Comparison of ENCODE assay signal across 9 cellular contexts in the genomic region with DNA sequence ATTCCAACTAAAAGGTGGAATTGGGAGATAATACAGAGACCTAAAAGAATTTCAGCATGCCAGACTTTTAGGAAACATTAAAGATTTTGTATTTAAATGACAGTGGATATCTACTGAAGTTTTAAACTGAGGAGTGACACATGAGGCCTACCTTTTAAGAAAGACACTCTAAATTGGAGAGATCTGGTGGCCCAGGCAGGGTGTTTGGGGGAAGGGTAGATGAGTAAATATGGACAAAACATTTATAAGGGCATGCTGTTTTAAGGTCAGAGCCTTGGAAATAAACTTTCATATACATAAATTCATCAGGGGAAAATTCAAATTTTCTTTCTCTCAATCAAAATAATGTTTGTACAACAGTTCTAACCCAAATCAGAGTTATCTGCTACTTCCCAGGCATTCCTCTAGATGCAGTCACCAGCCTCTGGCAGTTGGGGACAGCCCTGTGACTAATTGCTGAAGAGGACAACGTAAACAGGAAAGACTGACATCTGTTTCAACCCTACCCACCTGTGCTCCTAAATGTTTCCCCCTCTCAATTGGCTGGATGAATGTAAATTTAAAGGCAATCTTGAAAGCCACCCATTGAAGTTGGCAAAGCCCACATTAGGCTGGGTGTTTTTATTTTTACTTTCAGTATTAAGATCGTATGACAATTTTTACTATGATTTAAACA.
DNase-seq lines count a peak whose midpoint lies in the region; ATAC-seq and TF ChIP-seq lines count a peak whose summit lies in the region.
"Had no signal": no experiment of that assay in that cellular context is flagged by ENCODE, and none has a peak within 500 bp of the region (broad histone marks: within the 10 kb centered on the region; RNA-seq: fewer than 3 reads in every experiment).

No MANE protein-coding gene starts in this region.

- CTCF ChIA-PET in Caco-2 (lab: Charles Lee), result no interaction called here

- H3K36me3 ChIP-seq in DND-41 (ENCODE audit: insufficient read depth, low read length), result no peaks in the 10 kb centered on the region
- H3K36me3 ChIP-seq in Loucy (ENCODE audit: insufficient read depth, low read length), result no peaks in the 10 kb centered on the region
- no peaks in the 10 kb centered on the region for H3K36me3 ChIP-seq in Caco-2 (ENCODE audit: control insufficient read depth, insufficient read depth, low read length)

- H3K36me3 Mint-ChIP-seq in Caco-2 (ENCODE audit: insufficient read depth, unreplicated experiment), result no peaks in the 10 kb centered on the region

- peak; percentile 92 for ATAC-seq in DND-41 (ENCODE audit: insufficient read depth, low read depth)
- peak; percentile 87 for ATAC-seq in GM21619 (IDR thresholded peaks at IDR 0.05; ENCODE audit: unreplicated experiment)
- ATAC-seq: HCT116 had no signal

- H3F3A ChIP-seq in Loucy (ENCODE audit: low read depth), result no peaks in the 10 kb centered on the region

- H2AFZ ChIP-seq in DND-41 (ENCODE audit: low read depth, low read length), result peak overlapping the region; percentile 25; the same call in 1 of the 2 replicates
- peak overlapping the region; percentile 29 for H2AFZ ChIP-seq in Loucy (ENCODE audit: low read length)

- H3K9me3 ChIP-seq in DND-41 (ENCODE audit: insufficient read depth, low read length, severe bottlenecking) (no peaks in the 10 kb centered on the region), Loucy (ENCODE audit: insufficient read depth, low read depth, low read length) (no peaks in the 10 kb centered on the region), Caco-2 (no peaks in the 10 kb centered on the region)

- intact Hi-C loops in Caco-2 (cut with micrococcal nuclease; ENCODE audit: unreplicated experiment), result no loop called here

- no peaks in the 10 kb centered on the region for H3K4me1 Mint-ChIP-seq in Caco-2 (ENCODE audit: low read depth, unreplicated experiment)

- H3K4me1 ChIP-seq in DND-41 (ENCODE audit: insufficient read depth, low read length) (peaks cover 9% of the 10 kb centered on the region; the same call in 1 of the 2 replicates), Loucy (ENCODE audit: insufficient read depth, low read length, poor library complexity, severe bottlenecking) (no peaks in the 10 kb centered on the region), Caco-2 (no peaks in the 10 kb centered on the region)

- no TSS peak for BruUV-seq in Caco-2 (replicated peaks; lab: Mats Ljungman, UMichigan)

- H3K79me2 ChIP-seq in DND-41 (ENCODE audit: insufficient read depth, low read length), result no peaks in the 10 kb centered on the region
- no peaks in the 10 kb centered on the region for H3K79me2 ChIP-seq in Loucy (ENCODE audit: insufficient read depth, low read length)

- H3K9me3 Mint-ChIP-seq in Caco-2 (ENCODE audit: unreplicated experiment), result no peaks in the 10 kb centered on the region

- DNase-seq in DND-41, result peak; percentile 31
- peak; percentile 0 to 21 for DNase-seq in dermis microvascular lymphatic vessel endothelial cell (ENCODE audit: low read depth in 2 of 2)
- no peak for DNase-seq in cerebellar cortex (ENCODE audit: low spot score)
- no peak for DNase-seq in NCI-H2171 treated with DMSO at 0.1 percent for 48 hours (lab: John Stamatoyannopoulos, UW)
- no peak for DNase-seq in Caco-2
- no peak for DNase-seq in activated effector memory CD4-positive, alpha-beta T cell treated with Interleukin-2 at 50 U/mL for 16 hours

- H3K27ac ChIP-seq in DND-41 (ENCODE audit: low read length), result peak overlapping the region; percentile 25

- no peaks in the 10 kb centered on the region for H4K20me1 ChIP-seq in DND-41 (ENCODE audit: insufficient read depth, low read length)
- H4K20me1 ChIP-seq in Loucy (ENCODE audit: insufficient read depth, low read length, poor library complexity, severe bottlenecking), result no peaks in the 10 kb centered on the region

- H3K9me2 ChIP-seq in Loucy (replicated peaks; ENCODE audit: low read depth, low read length), result no peaks in the 10 kb centered on the region

- H3K27me3 ChIP-seq in DND-41 (ENCODE audit: insufficient read depth, low read length, poor library complexity) (no peaks in the 10 kb centered on the region), Loucy (ENCODE audit: insufficient read depth, low read length, poor library complexity, severe bottlenecking) (no peaks in the 10 kb centered on the region), Caco-2 (replicated peaks; ENCODE audit: control insufficient read depth, insufficient read depth, low read length) (no peaks in the 10 kb centered on the region)

- H3K27ac Mint-ChIP-seq in Caco-2 (ENCODE audit: unreplicated experiment), result no peak overlapping the region

- H3K27me3 Mint-ChIP-seq in Caco-2 (ENCODE audit: insufficient read depth, unreplicated experiment), result no peaks in the 10 kb centered on the region

- POLR2A ChIA-PET in Caco-2 (lab: Charles Lee), result no interaction called here

- no peak for TF ChIP-seq CTCF in DND-41 (IDR thresholded peaks at IDR 0.05; ENCODE audit: borderline replicate concordance, extremely low read depth, low read length, poor library complexity, severe bottlenecking)
- no peak for TF ChIP-seq CTCF in Loucy (conservative IDR thresholded peaks at IDR 0.05; ENCODE audit: low read length)
- TF ChIP-seq CTCF in Caco-2 (IDR thresholded peaks at IDR 0.05; ENCODE audit: insufficient read depth in 1 of 2, low read depth in 1 of 2, low read length in 1 of 2, severe bottlenecking in 1 of 2, unreplicated experiment in 1 of 2), result no peak

- H3K9ac ChIP-seq in DND-41 (ENCODE audit: low read depth, low read length), result peak overlapping the region; percentile 29
- peak overlapping the region; percentile 7 for H3K9ac ChIP-seq in Loucy (ENCODE audit: low read depth, low read length, poor library complexity, severe bottlenecking)

- H3K4me2 ChIP-seq in DND-41 (ENCODE audit: insufficient read depth, low read length) (peak overlapping the region; percentile 49), Loucy (ENCODE audit: low read depth, low read length, poor library complexity, severe bottlenecking) (peak overlapping the region; percentile 60)

- H3K4me3 ChIP-seq in DND-41 (ENCODE audit: low read depth in 1 of 2, low read length in 2 of 2) (peak overlapping the region in 1 of 2 experiments; percentile 33; a peak in 1 of 4 replicates), Loucy (ENCODE audit: low read length, poor library complexity, severe bottlenecking) (peak overlapping the region; percentile 54), Caco-2 (ENCODE audit: low read depth, low read length) (no peak overlapping the region)

- H3K4me3 Mint-ChIP-seq in Caco-2 (ENCODE audit: unreplicated experiment), result no peak overlapping the region

Comparison
In these comparisons a context has a peak if more than half of its experiments do, and no peak if none do; other contexts are left out.
1. DNase-seq: peak in DND-41 (single experiment) and dermis microvascular lymphatic vessel endothelial cell (2 of 2); none in cerebellar cortex (single experiment), NCI-H2171 treated with DMSO at 0.1 percent for 48 hours (single experiment), Caco-2 (0 of 2) and activated effector memory CD4-positive, alpha-beta T cell treated with Interleukin-2 at 50 U/mL for 16 hours (single experiment).